ENCODE assay signal across 8 cellular contexts in the genomic region with DNA sequence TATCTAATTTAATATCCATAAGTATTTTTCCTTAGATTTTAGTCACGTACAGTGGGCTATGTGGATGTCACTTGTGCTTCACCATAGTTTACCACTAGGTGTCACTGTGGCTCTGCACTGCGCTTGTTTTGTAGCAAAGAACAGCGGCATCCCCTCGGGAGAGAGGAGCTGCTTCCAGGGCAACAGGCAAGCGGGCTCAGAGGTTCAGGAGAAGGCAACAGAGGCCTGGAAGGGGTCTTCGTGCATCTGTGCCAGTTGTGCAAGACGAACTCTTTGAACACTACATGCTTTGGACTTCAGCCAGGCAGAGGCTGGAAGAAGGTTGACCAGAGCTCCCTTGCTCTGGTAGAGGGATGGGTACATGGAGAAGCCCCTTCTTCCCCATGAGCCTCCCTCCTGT. TPM values are rescaled to one million over a fixed set of nuclear protein-coding genes. Genes with fewer than 3 reads are reported as not detected.
A peak's percentile ranks its signal among the peaks of the same experiment; 100 is the strongest.
DNase-seq lines count a peak whose midpoint lies in the region; ATAC-seq and TF ChIP-seq lines count a peak whose summit lies in the region.

No MANE protein-coding gene starts in this region.

- no peaks in the 10 kb centered on the region for H3K27me3 Mint-ChIP-seq in activated CD8-positive, alpha-beta memory T cell treated with anti-CD3 and anti-CD28 coated beads, Interleukin-2, amount 10 ng/mL, durations not matched to agents 7 days and 5 days
- H3K27me3 Mint-ChIP-seq in naive B cell = peaks cover 0 to 8% (median 6%) of the 10 kb centered on the region in 3 donors
- H3K27me3 Mint-ChIP-seq in stimulated activated naive B cell treated with anti-CD40 and anti-IgM and Interleukin-4, amounts not matched to agents 10 μg/mL and 1 μg/mL and 100 μg/mL, for 72 hours = no peaks in the 10 kb centered on the region

- no peak overlapping the region for H3K27ac ChIP-seq in OCI-LY1 (ENCODE audit: low read depth, low read length, poor library complexity, severe bottlenecking)

- H4K20me1 ChIP-seq in OCI-LY1 (ENCODE audit: insufficient read depth, low read length) = no peaks in the 10 kb centered on the region

- H3K4me3 ChIP-seq in OCI-LY1 (ENCODE audit: low read depth, low read length, poor library complexity, severe bottlenecking) = no peak overlapping the region

- no peaks in the 10 kb centered on the region for H3K79me2 ChIP-seq in OCI-LY1 (ENCODE audit: insufficient read depth, low read length)

- H3K36me3 ChIP-seq in OCI-LY1 (ENCODE audit: insufficient read depth, low read length) = no peaks in the 10 kb centered on the region

- H3K4me1 ChIP-seq in OCI-LY1 (ENCODE audit: insufficient read depth, low read length, severe bottlenecking) = no peaks in the 10 kb centered on the region

- H3K4me2 ChIP-seq in OCI-LY1 (ENCODE audit: low read length) = no peak overlapping the region

- H3K9me2 ChIP-seq in OCI-LY1 (ENCODE audit: low read depth, low read length) = no peaks in the 10 kb centered on the region

- H3K9ac ChIP-seq in OCI-LY1 (ENCODE audit: low read length) = no peak overlapping the region

- no peaks in the 10 kb centered on the region for H3K9me3 Mint-ChIP-seq in activated CD8-positive, alpha-beta memory T cell treated with anti-CD3 and anti-CD28 coated beads, Interleukin-2, amount 10 ng/mL, durations not matched to agents 7 days and 5 days (ENCODE audit: low read depth)
- no peaks in the 10 kb centered on the region for H3K9me3 Mint-ChIP-seq in naive B cell
- H3K9me3 Mint-ChIP-seq in stimulated activated naive B cell treated with anti-CD40 and anti-IgM and Interleukin-4, amounts not matched to agents 10 μg/mL and 1 μg/mL and 100 μg/mL, for 72 hours = no peaks in the 10 kb centered on the region

- no peak overlapping the region for H3K27ac Mint-ChIP-seq in activated CD8-positive, alpha-beta memory T cell treated with anti-CD3 and anti-CD28 coated beads, Interleukin-2, amount 10 ng/mL, durations not matched to agents 7 days and 5 days
- H3K27ac Mint-ChIP-seq in naive B cell = no peak overlapping the region
- no peak overlapping the region for H3K27ac Mint-ChIP-seq in stimulated activated naive B cell treated with anti-CD40 and anti-IgM and Interleukin-4, amounts not matched to agents 10 μg/mL and 1 μg/mL and 100 μg/mL, for 72 hours

- ATAC-seq in activated CD8-positive, alpha-beta memory T cell treated with anti-CD3 and anti-CD28 coated beads, Interleukin-2, amount 10 ng/mL, durations not matched to agents 7 days and 5 days = peak; percentile 75
- ATAC-seq in naive B cell (ENCODE audit: low read depth in 2 of 2) = peak; percentile 76
- ATAC-seq in stimulated activated naive B cell treated with anti-CD40 and anti-IgM and Interleukin-4, amounts not matched to agents 10 μg/mL and 1 μg/mL and 100 μg/mL, for 72 hours (replicated peaks) = peak; percentile 79 to 91
- ATAC-seq in HG03097 (IDR thresholded peaks at IDR 0.05; ENCODE audit: low FRiP score, unreplicated experiment) = no peak

- CTCF ChIA-PET in activated CD8-positive, alpha-beta memory T cell treated with anti-CD3 and anti-CD28 coated beads, Interleukin-2, amount 10 ng/mL, durations not matched to agents 7 days and 5 days (lab: Charles Lee) = interaction anchor here (0.6 to 13.9 kb wide), 47 partner anchors 9 to 416 kb away, joined by 3 to 324 read pairs (median 4); a partner anchor contains a TSS

- DNase-seq in GM03348 (ENCODE audit: low spot score) (peak; percentile 87), HUDEP-2 (lab: John Stamatoyannopoulos, UW; ENCODE audit: unreplicated experiment in 76 of 76) (peak in 64 of 76 experiments; percentile 9 to 80 (median 47)), epidermal melanocyte (ENCODE audit: insufficient read length, low spot score) (peak; percentile 91), naive B cell (peak; percentile 64)
- peak; percentile 83 for DNase-seq in activated CD8-positive, alpha-beta memory T cell treated with anti-CD3 and anti-CD28 coated beads, Interleukin-2, amount 10 ng/mL, durations not matched to agents 7 days and 5 days
- DNase-seq in stimulated activated naive B cell treated with anti-CD40 and anti-IgM and Interleukin-4, amounts not matched to agents 10 μg/mL and 1 μg/mL and 100 μg/mL, for 72 hours = peak; percentile 36

- no peaks in the 10 kb centered on the region for H3K9me3 ChIP-seq in OCI-LY1 (ENCODE audit: low read length)

- no peak overlapping the region for H2AFZ ChIP-seq in OCI-LY1 (ENCODE audit: low read length)

- no peak overlapping the region for H3K4me3 Mint-ChIP-seq in activated CD8-positive, alpha-beta memory T cell treated with anti-CD3 and anti-CD28 coated beads, Interleukin-2, amount 10 ng/mL, durations not matched to agents 7 days and 5 days
- no peak overlapping the region for H3K4me3 Mint-ChIP-seq in naive B cell
- no peak overlapping the region for H3K4me3 Mint-ChIP-seq in stimulated activated naive B cell treated with anti-CD40 and anti-IgM and Interleukin-4, amounts not matched to agents 10 μg/mL and 1 μg/mL and 100 μg/mL, for 72 hours

- H3K4me1 Mint-ChIP-seq in activated CD8-positive, alpha-beta memory T cell treated with anti-CD3 and anti-CD28 coated beads, Interleukin-2, amount 10 ng/mL, durations not matched to agents 7 days and 5 days = peaks cover 52% of the 10 kb centered on the region
- H3K4me1 Mint-ChIP-seq in naive B cell = peaks cover 6 to 16% (median 14%) of the 10 kb centered on the region in 3 donors
- H3K4me1 Mint-ChIP-seq in stimulated activated naive B cell treated with anti-CD40 and anti-IgM and Interleukin-4, amounts not matched to agents 10 μg/mL and 1 μg/mL and 100 μg/mL, for 72 hours = peaks cover 12 to 21% of the 10 kb centered on the region in 2 donors

- H3F3A ChIP-seq in OCI-LY1 (ENCODE audit: insufficient read depth, low read length) = no peaks in the 10 kb centered on the region

- peak; percentile 93 for TF ChIP-seq CTCF in OCI-LY1 (IDR thresholded peaks at IDR 0.05; ENCODE audit: low read length)

- peaks cover 9% of the 10 kb centered on the region for H3K27me3 ChIP-seq in OCI-LY1 (ENCODE audit: insufficient read depth, low read length)

- H3K36me3 Mint-ChIP-seq in activated CD8-positive, alpha-beta memory T cell treated with anti-CD3 and anti-CD28 coated beads, Interleukin-2, amount 10 ng/mL, durations not matched to agents 7 days and 5 days = no peaks in the 10 kb centered on the region
- H3K36me3 Mint-ChIP-seq in naive B cell = peaks cover 0 to 8% of the 10 kb centered on the region in 2 donors
- no peaks in the 10 kb centered on the region for H3K36me3 Mint-ChIP-seq in stimulated activated naive B cell treated with anti-CD40 and anti-IgM and Interleukin-4, amounts not matched to agents 10 μg/mL and 1 μg/mL and 100 μg/mL, for 72 hours

RNA-seq across cellular contexts. Expression of a gene that starts 20.6 kb away (rescaled TPM):
- 10 to 100 TPM in 1 of 2 experiments, 1 to 10 TPM in 1; 2.2 to 13.6 TPM for total RNA-seq in activated CD8-positive, alpha-beta memory T cell treated with anti-CD3 and anti-CD28 coated beads, Interleukin-2, amount 10 ng/mL, durations not matched to agents 7 days and 5 days
- 1 to 10 TPM in 4 of 6 donors, under 1 TPM in 1, not detected in 1; 0.66 to 3.4 (median 1.6) TPM for polyA plus RNA-seq in naive B cell (ENCODE audit: low read depth in 6 of 6)

RNA-seq across cellular contexts. Expression of a gene that starts 51.4 kb away (rescaled TPM):
- total RNA-seq in activated CD8-positive, alpha-beta memory T cell treated with anti-CD3 and anti-CD28 coated beads, Interleukin-2, amount 10 ng/mL, durations not matched to agents 7 days and 5 days = 1 to 10 TPM in 1 of 2 experiments, under 1 TPM in 1; 0.33 to 2.2 TPM
- polyA plus RNA-seq in naive B cell (ENCODE audit: low read depth in 6 of 6) = not detected

Comparison
In these comparisons a context has a peak if more than half of its experiments do, and no peak if none do; other contexts are left out.
1. DNase-seq: peak in every context shown above with its lines; median percentile 91 in epidermal melanocyte; 87 in GM03348; 83 in activated CD8-positive, alpha-beta memory T cell treated with anti-CD3 and anti-CD28 coated beads, Interleukin-2, amount 10 ng/mL, durations not matched to agents 7 days and 5 days; 64 in naive B cell; 47 in HUDEP-2; 36 in stimulated activated naive B cell treated with anti-CD40 and anti-IgM and Interleukin-4, amounts not matched to agents 10 μg/mL and 1 μg/mL and 100 μg/mL, for 72 hours.